Comparison of ENCODE assay signal across 7 cellular contexts in the genomic region with DNA sequence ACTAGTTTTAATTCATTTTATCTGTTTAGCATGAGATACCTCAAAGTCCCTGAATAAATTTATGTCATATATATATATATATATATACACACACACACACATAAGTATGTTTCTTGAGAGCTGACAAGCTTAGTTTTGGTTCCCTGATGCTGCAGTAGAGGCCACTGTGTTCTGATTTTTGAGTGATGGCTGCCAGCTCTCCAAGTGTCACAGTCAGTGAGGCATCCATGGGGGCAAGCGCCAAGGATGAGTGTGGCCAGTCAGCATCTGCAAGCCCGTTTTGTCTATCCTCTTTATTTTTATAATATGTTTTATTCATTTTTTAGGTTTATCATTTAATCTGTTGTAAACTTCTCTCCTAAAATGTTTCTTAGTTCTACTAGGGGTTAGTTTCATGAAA.
DNase-seq lines count a peak whose midpoint lies in the region; ATAC-seq and TF ChIP-seq lines count a peak whose summit lies in the region.
"Not testable (repeated sequence)": the region's sequence is repeated elsewhere in the genome, so short reads cannot be mapped to it uniquely, and the experiment has no call there.

No MANE protein-coding gene starts in this region.

- TF ChIP-seq POLR2A in sigmoid colon (IDR thresholded peaks at IDR 0.05); suprapubic skin (IDR thresholded peaks at IDR 0.05): not testable (repeated sequence)

- H3K27me3 ChIP-seq in right cardiac atrium (ENCODE audit: control insufficient read depth, insufficient read depth); sigmoid colon; suprapubic skin; aorta (ENCODE audit: control insufficient read depth in 1 of 2, insufficient read depth in 2 of 2, low read length in 1 of 2): not testable (repeated sequence)

- H3K4me3 ChIP-seq in right cardiac atrium (ENCODE audit: low read length); sigmoid colon; suprapubic skin; aorta (ENCODE audit: low read length in 2 of 2): not testable (repeated sequence)

- not testable (repeated sequence) for ATAC-seq in left cardiac atrium; right cardiac atrium; aorta (ENCODE audit: low FRiP score)

- intact Hi-C loops in activated CD4-positive, alpha-beta T cell treated with anti-CD3 and anti-CD28 coated beads, Interleukin-2, amount 10 ng/mL, durations not matched to agents 24 days and 14 days (cut with micrococcal nuclease); left cardiac atrium (cut with DNase I); right cardiac atrium (cut with DNase I); posterior cingulate gyrus (cut with DNase I); sigmoid colon (cut with DNase I); aorta (cut with DNase I): not testable (repeated sequence)

- TF ChIP-seq EP300 in sigmoid colon (IDR thresholded peaks at IDR 0.05); suprapubic skin (IDR thresholded peaks at IDR 0.05): not testable (repeated sequence)

- TF ChIP-seq CTCF in sigmoid colon (IDR thresholded peaks at IDR 0.05); suprapubic skin (IDR thresholded peaks at IDR 0.05): not testable (repeated sequence)

- not testable (repeated sequence) for H3K4me3 Mint-ChIP-seq in activated CD4-positive, alpha-beta T cell treated with anti-CD3 and anti-CD28 coated beads, Interleukin-2, amount 10 ng/mL, durations not matched to agents 24 days and 14 days

- not testable (repeated sequence) for H3K9me3 ChIP-seq in right cardiac atrium (ENCODE audit: control insufficient read depth, low read length); sigmoid colon; suprapubic skin; aorta (ENCODE audit: control insufficient read depth, low read length)

- not testable (repeated sequence) for H3K27ac ChIP-seq in right cardiac atrium (ENCODE audit: low read length); sigmoid colon; suprapubic skin; aorta (ENCODE audit: low read depth in 1 of 2, low read length in 2 of 2)

- DNase-seq in activated CD4-positive, alpha-beta T cell treated with anti-CD3 and anti-CD28 coated beads, Interleukin-2, amount 10 ng/mL, durations not matched to agents 24 days and 14 days = peak; percentile 48
- DNase-seq in left cardiac atrium (peak; percentile 16), right cardiac atrium (peak in 2 of 3 donors; percentile 14 to 43), posterior cingulate gyrus (peak in 6 of 10 donors; percentile 11 to 85 (median 41)), sigmoid colon (peak; percentile 7), suprapubic skin (ENCODE audit: low spot score in 2 of 2) (peak; percentile 40 to 50), aorta (peak; percentile 1 to 30)

- not testable (repeated sequence) for H3K9me3 Mint-ChIP-seq in activated CD4-positive, alpha-beta T cell treated with anti-CD3 and anti-CD28 coated beads, Interleukin-2, amount 10 ng/mL, durations not matched to agents 24 days and 14 days

- not testable (repeated sequence) for H3K27ac Mint-ChIP-seq in activated CD4-positive, alpha-beta T cell treated with anti-CD3 and anti-CD28 coated beads, Interleukin-2, amount 10 ng/mL, durations not matched to agents 24 days and 14 days

- not testable (repeated sequence) for H3K27me3 Mint-ChIP-seq in activated CD4-positive, alpha-beta T cell treated with anti-CD3 and anti-CD28 coated beads, Interleukin-2, amount 10 ng/mL, durations not matched to agents 24 days and 14 days

- H3K36me3 ChIP-seq in sigmoid colon; suprapubic skin; aorta (ENCODE audit: control insufficient read depth in 1 of 2, insufficient read depth in 2 of 2, low read length in 1 of 2): not testable (repeated sequence)

- H3K36me3 Mint-ChIP-seq in activated CD4-positive, alpha-beta T cell treated with anti-CD3 and anti-CD28 coated beads, Interleukin-2, amount 10 ng/mL, durations not matched to agents 24 days and 14 days (ENCODE audit: low read depth) = not testable (repeated sequence)

- WGBS in right cardiac atrium = 67% methylated on average over 2 of the region's 2 CpGs
- 85 to 88% methylated on average over 2 of the region's 2 CpGs for WGBS in sigmoid colon, 2 donors
- WGBS in suprapubic skin = no CpG with 5 or more reads among the region's 2 CpGs
- 75 to 97% methylated on average over 2 of the region's 2 CpGs for WGBS in aorta, 2 donors

- H3K4me1 ChIP-seq in right cardiac atrium (ENCODE audit: control insufficient read depth, insufficient read depth, low read length); sigmoid colon; suprapubic skin; aorta (ENCODE audit: control insufficient read depth in 1 of 2, insufficient read depth in 2 of 2, low read length in 2 of 2): not testable (repeated sequence)

- H3K4me1 Mint-ChIP-seq in activated CD4-positive, alpha-beta T cell treated with anti-CD3 and anti-CD28 coated beads, Interleukin-2, amount 10 ng/mL, durations not matched to agents 24 days and 14 days = not testable (repeated sequence)
